In genomic region chr13:79290595-79291244, GRCh38 we compare ENCODE assay signal across 15 cellular contexts.
"Had no signal": no experiment of that assay in that cellular context is flagged by ENCODE, and none has a peak within 500 bp of the region (broad histone marks: within the 10 kb centered on the region; RNA-seq: fewer than 3 reads in every experiment).

No MANE protein-coding gene starts in this region.

- H3K9me3 ChIP-seq: gastrocnemius medialis, tibial nerve, vagina had no signal

- H3K4me3 ChIP-seq: coronary artery, gastrocnemius medialis, tibial nerve, vagina had no signal

- DNase-seq: activated CD4-positive, alpha-beta T cell treated with anti-CD3 and anti-CD28 coated beads for 4 hours; activated CD8-positive, alpha-beta memory T cell treated with anti-CD3 and anti-CD28 coated beads, Interleukin-2, amount 50 U/mL, for 4 hours; activated CD8-positive, alpha-beta T cell treated with anti-CD3 and anti-CD28 coated beads for 36 hours; activated naive CD4-positive, alpha-beta T cell treated with Interleukin-2 at 50 U/mL for 16 hours; caudate nucleus; effector CD8-positive, alpha-beta T cell; gastrocnemius medialis; kidney; right cardiac atrium; small intestine; T1000 had no signal

- H3K27ac ChIP-seq: coronary artery, gastrocnemius medialis, tibial nerve, vagina, VCaP had no signal

- H3K27me3 ChIP-seq: gastrocnemius medialis, tibial nerve, vagina had no signal

- H3K36me3 ChIP-seq: gastrocnemius medialis, tibial nerve, vagina had no signal
